In the genomic region with DNA sequence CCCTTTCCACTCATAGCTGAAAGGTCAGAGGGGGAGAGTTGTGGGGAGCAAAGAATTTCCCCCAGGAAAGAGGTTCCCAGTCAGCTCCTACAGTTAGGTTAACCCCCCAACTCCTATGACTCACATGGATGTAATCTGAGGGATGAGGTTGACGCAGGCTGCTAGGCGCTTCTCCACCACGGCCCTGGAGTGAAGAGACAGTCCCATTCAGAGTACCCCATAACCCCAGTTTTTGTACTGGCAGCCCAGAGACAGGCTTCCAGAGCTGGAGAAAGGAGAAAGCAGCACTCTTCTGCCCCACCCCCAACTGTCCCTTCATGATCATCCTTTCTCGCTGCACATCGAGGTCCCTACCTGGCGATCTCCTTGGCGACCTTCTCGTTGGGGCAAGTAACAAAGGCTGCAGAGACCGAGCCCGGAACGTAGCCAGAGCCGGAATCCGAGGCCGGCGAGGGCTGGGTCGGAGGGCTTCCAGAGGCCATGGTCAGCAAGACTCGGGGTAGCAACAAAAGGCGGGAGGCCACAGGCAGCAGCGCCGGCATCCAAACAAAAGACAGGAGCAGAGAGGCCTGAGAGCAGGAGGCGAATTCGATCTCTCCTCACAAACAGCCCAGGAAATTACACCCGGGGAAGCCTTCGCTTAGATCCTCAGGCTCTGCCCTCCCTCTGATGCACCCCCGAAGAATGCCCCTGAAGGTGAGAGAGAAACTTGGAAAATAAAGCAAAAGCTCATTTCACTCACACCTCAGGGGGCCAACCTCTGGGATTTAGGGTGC, we compare ENCODE assay signal across 6 cellular contexts. TPM values are rescaled to one million over a fixed set of nuclear protein-coding genes. Genes with fewer than 3 reads are reported as not detected.
DNase-seq lines count a peak whose midpoint lies in the region; ATAC-seq and TF ChIP-seq lines count a peak whose summit lies in the region.

No MANE protein-coding gene starts in this region.

- peaks cover 8% of the 10 kb centered on the region for H3K79me2 ChIP-seq in trophoblast cell (ENCODE audit: control insufficient read depth, insufficient read depth, low read length, poor library complexity)

- peak overlapping the region; percentile 99 for H2AFZ ChIP-seq in IMR-90 (replicated peaks; ENCODE audit: low read length, poor library complexity)
- peak overlapping the region; percentile 24 for H2AFZ ChIP-seq in trophoblast cell (ENCODE audit: insufficient read depth, low read length, poor library complexity)

- peak overlapping the region; percentile 97 for H2BK5ac ChIP-seq in IMR-90 (ENCODE audit: low read depth, low read length, poor library complexity, severe bottlenecking)
- H2BK5ac ChIP-seq in trophoblast cell (ENCODE audit: low read depth, low read length, poor library complexity), result peak overlapping the region; percentile 65

- H3K4ac ChIP-seq in IMR-90 (ENCODE audit: low read depth, low read length), result peak overlapping the region; percentile 98
- H3K4ac ChIP-seq in trophoblast cell (ENCODE audit: low read depth, low read length), result peak overlapping the region; percentile 90

- H3K27ac ChIP-seq in 22Rv1, result peak overlapping the region; percentile 88
- peak overlapping the region; percentile 98 for H3K27ac ChIP-seq in IMR-90 (ENCODE audit: insufficient read depth, low read length)
- peak overlapping the region; percentile 68 for H3K27ac ChIP-seq in trophoblast cell (ENCODE audit: low read depth, low read length)

- no peaks in the 10 kb centered on the region for H3K27me3 ChIP-seq in IMR-90 (ENCODE audit: control insufficient read depth, insufficient read depth, low read length)
- no peaks in the 10 kb centered on the region for H3K27me3 ChIP-seq in trophoblast cell (ENCODE audit: insufficient read depth, low read length)

- peak overlapping the region; percentile 77 for H2BK20ac ChIP-seq in IMR-90 (ENCODE audit: low read depth, low read length)

- in situ Hi-C loops in IMR-90 (cut with MboI; ENCODE audit: low sequenced_read_pairs), result no loop called here

- dilution Hi-C loops in IMR-90 (cut with HindIII; ENCODE audit: low sequenced_read_pairs, unreplicated experiment), result no loop called here

- peak overlapping the region; percentile 63 for H3K4me3 ChIP-seq in IMR-90 (ENCODE audit: insufficient read depth, low read depth, low read length)
- H3K4me3 ChIP-seq in trophoblast cell (ENCODE audit: low read depth, low read length), result peak overlapping the region; percentile 77

- H4K8ac ChIP-seq in IMR-90 (ENCODE audit: low read depth in 2 of 2, low read length in 2 of 2), result peak overlapping the region; percentile 71 to 98
- H4K8ac ChIP-seq in trophoblast cell (ENCODE audit: low read depth, low read length), result peak overlapping the region; percentile 86

- H4K5ac ChIP-seq in IMR-90 (ENCODE audit: low read depth, low read length), result peak overlapping the region; percentile 93

- H3K14ac ChIP-seq in IMR-90 (replicated peaks; ENCODE audit: low read depth, low read length) (peak overlapping the region; percentile 97), trophoblast cell (ENCODE audit: low read length) (peak overlapping the region; percentile 92)

- peak overlapping the region; percentile 79 for H4K12ac ChIP-seq in trophoblast cell (ENCODE audit: low read depth, low read length)

- peak overlapping the region; percentile 95 for H3K27ac Mint-ChIP-seq in dendritic cell treated with granulocyte-macrophage colony-stimulating factor and Interleukin-4, amounts not matched to agents 40 ng/mL and 50 ng/mL, for 4 days

- H3K4me1 Mint-ChIP-seq in dendritic cell treated with granulocyte-macrophage colony-stimulating factor and Interleukin-4, amounts not matched to agents 40 ng/mL and 50 ng/mL, for 4 days (ENCODE audit: low read depth), result peaks cover 60% of the 10 kb centered on the region

- H3K27me3 Mint-ChIP-seq in dendritic cell treated with granulocyte-macrophage colony-stimulating factor and Interleukin-4, amounts not matched to agents 40 ng/mL and 50 ng/mL, for 4 days, result peaks cover 14% of the 10 kb centered on the region

- no peak overlapping the region for H2BK12ac ChIP-seq in trophoblast cell (ENCODE audit: low read length)

- H3K9me3 Mint-ChIP-seq in dendritic cell treated with granulocyte-macrophage colony-stimulating factor and Interleukin-4, amounts not matched to agents 40 ng/mL and 50 ng/mL, for 4 days, result no peaks in the 10 kb centered on the region

- no peak for TF ChIP-seq RAD21 in IMR-90 (IDR thresholded peaks at IDR 0.05; ENCODE audit: low read length)

- TSS peak; percentile 98 for BruUV-seq in IMR-90 (replicated peaks; lab: Mats Ljungman, UMichigan)

- peak overlapping the region; percentile 89 for H3K4me3 Mint-ChIP-seq in dendritic cell treated with granulocyte-macrophage colony-stimulating factor and Interleukin-4, amounts not matched to agents 40 ng/mL and 50 ng/mL, for 4 days

- CTCF ChIA-PET in IMR-90 (lab: Yijun Ruan, JAX), result interaction anchor here (1.1 kb wide), 1 partner anchor 27 kb away, joined by 3 read pairs; no protein-coding TSS in a partner anchor

- 0% methylated on average over 13 of the region's 25 CpGs; no CpG with 5 or more reads in 1 of the 2 experiments for WGBS in IMR-90 (ENCODE audit: extremely low coverage in 2 of 2, insufficient read length in 1 of 2), 2 experiments
- no CpG with 5 or more reads among the region's 25 CpGs for WGBS in trophoblast cell (ENCODE audit: extremely low coverage, insufficient coverage, insufficient read length)

- H3K36me3 Mint-ChIP-seq in dendritic cell treated with granulocyte-macrophage colony-stimulating factor and Interleukin-4, amounts not matched to agents 40 ng/mL and 50 ng/mL, for 4 days (ENCODE audit: low read depth), result peaks cover 51% of the 10 kb centered on the region

- peak overlapping the region; percentile 99 for H3K56ac ChIP-seq in IMR-90 (ENCODE audit: extremely low read depth, insufficient read depth, low read length)

- ATAC-seq in IMR-90 (ENCODE audit: low read depth) (peak; percentile 33), HG02678 (IDR thresholded peaks at IDR 0.05; ENCODE audit: unreplicated experiment) (no peak)

- H3K9ac ChIP-seq in IMR-90 (ENCODE audit: low read depth, low read length), result peak overlapping the region; percentile 92
- peak overlapping the region; percentile 78 for H3K9ac ChIP-seq in trophoblast cell (ENCODE audit: low read length)

- peak overlapping the region; percentile 94 for H3K18ac ChIP-seq in IMR-90 (ENCODE audit: low read depth, low read length)
- H3K18ac ChIP-seq in trophoblast cell (ENCODE audit: low read length), result peak overlapping the region; percentile 87

- H3K9me1 ChIP-seq in IMR-90 (ENCODE audit: insufficient read depth, low read length), result peaks cover 9% of the 10 kb centered on the region

- DNase-seq in IMR-90 (peak; percentile 94), trophoblast cell (peak in 1 of 2 donors; percentile 57), AML-193 (lab: John Stamatoyannopoulos, UW) (no peak)

- TF ChIP-seq POLR2A in IMR-90 (IDR thresholded peaks at IDR 0.05; ENCODE audit: low read depth, low read length), result peak; percentile 91

- peaks cover 26 to 89% of the 10 kb centered on the region in 2 experiments for H3K79me1 ChIP-seq in IMR-90 (ENCODE audit: low read depth in 1 of 2, low read length in 2 of 2)
- H3K79me1 ChIP-seq in trophoblast cell (ENCODE audit: low read length), result peaks cover 17% of the 10 kb centered on the region

- peaks cover 19% of the 10 kb centered on the region for H4K20me1 ChIP-seq in IMR-90 (ENCODE audit: insufficient read depth, low read length)

- H3K4me1 ChIP-seq in IMR-90 (ENCODE audit: control insufficient read depth, insufficient read depth, low read length) (peaks cover 19% of the 10 kb centered on the region), trophoblast cell (ENCODE audit: control insufficient read depth in 1 of 2, insufficient read depth in 2 of 2, low read length in 2 of 2) (peaks cover 17 to 24% of the 10 kb centered on the region in 2 experiments)

- peak overlapping the region; percentile 98 for H3K4me2 ChIP-seq in IMR-90 (ENCODE audit: low read depth, low read length)
- H3K4me2 ChIP-seq in trophoblast cell (ENCODE audit: low read length), result peak overlapping the region; percentile 92

- peak overlapping the region; percentile 97 for H3K23ac ChIP-seq in IMR-90 (ENCODE audit: low read depth, low read length)
- H3K23ac ChIP-seq in trophoblast cell (ENCODE audit: low read length), result no peak overlapping the region

- POLR2A ChIA-PET in IMR-90 (lab: Charles Lee; ENCODE audit: unreplicated experiment), result no interaction called here

- H2BK120ac ChIP-seq in IMR-90 (ENCODE audit: low read depth, low read length) (peak overlapping the region; percentile 95), trophoblast cell (ENCODE audit: insufficient read depth, low read length, poor library complexity) (peak overlapping the region; percentile 20)

- TF ChIP-seq CTCF in 22Rv1 (IDR thresholded peaks at IDR 0.05) (no peak), IMR-90 (conservative IDR thresholded peaks at IDR 0.05; ENCODE audit: low read depth, low read length) (no peak)

- H3K9me3 ChIP-seq in IMR-90 (ENCODE audit: control insufficient read depth, insufficient read depth, low read length), result no peaks in the 10 kb centered on the region
- no peaks in the 10 kb centered on the region for H3K9me3 ChIP-seq in trophoblast cell (ENCODE audit: insufficient read depth, low read depth, low read length)

- H4K91ac ChIP-seq in IMR-90 (ENCODE audit: insufficient read depth, low read depth, low read length), result peak overlapping the region; percentile 96
- peak overlapping the region; percentile 89 for H4K91ac ChIP-seq in trophoblast cell (ENCODE audit: low read depth, low read length)

- peaks cover 38% of the 10 kb centered on the region for H3K36me3 ChIP-seq in IMR-90 (ENCODE audit: control insufficient read depth, insufficient read depth, low read length)
- H3K36me3 ChIP-seq in trophoblast cell (ENCODE audit: control insufficient read depth in 1 of 2, insufficient read depth in 2 of 2, low read length in 2 of 2), result peaks cover 36 to 40% of the 10 kb centered on the region in 2 experiments

- intact Hi-C loops in IMR-90 (cut with micrococcal nuclease), result loop anchor here (5.0 kb wide), 2 partner anchors 105 to 120 kb away; partner anchors contain the start of genes RGL2 and TAPBP
- intact Hi-C loops in dendritic cell treated with granulocyte-macrophage colony-stimulating factor and Interleukin-4, amounts not matched to agents 40 ng/mL and 50 ng/mL, for 4 days (cut with micrococcal nuclease), result loop anchor here (1.0 kb wide), 1 partner anchor 8 kb away; no protein-coding TSS in a partner anchor

- H2AK5ac ChIP-seq in IMR-90 (ENCODE audit: low read depth, low read length) (peak overlapping the region; percentile 99), trophoblast cell (ENCODE audit: low read length) (peak overlapping the region; percentile 97)

- H2AK9ac ChIP-seq in IMR-90 (replicated peaks; ENCODE audit: low read depth, low read length, poor library complexity), result peak overlapping the region; percentile 100

- peak overlapping the region; percentile 84; the same call in 2 of the 3 replicates for H2BK15ac ChIP-seq in IMR-90 (ENCODE audit: low read depth, low read length)

RNA-seq across cellular contexts. Expression of gene CUTA, which starts 0.6 kb away (rescaled TPM):
- 122 and 136 TPM in 2 replicates for total RNA-seq in IMR-90 (2012; rRNA removed)
- polyA plus RNA-seq in IMR-90 (2012; rRNA removed), result 427 and 483 TPM in 2 replicates
- 545 and 1,404 TPM in 2 replicates for polyA plus RNA-seq in IMR-90 (2012; cell fraction: cytosol; rRNA removed)
- polyA plus RNA-seq in IMR-90 (2012; cell fraction: nucleus; rRNA removed; ENCODE audit: low replicate concordance), result 266 and 336 TPM in 2 replicates
- 201 and 213 TPM in 2 replicates for polyA plus RNA-seq in trophoblast cell (2013)

RNA-seq across cellular contexts. Expression of gene SYNGAP1, which starts 2.5 kb away (rescaled TPM):
- total RNA-seq in IMR-90 (2012; rRNA removed), result 1.4 TPM in 2 replicates
- polyA plus RNA-seq in IMR-90 (2012; rRNA removed), result 15.3 and 17.0 TPM in 2 replicates
- polyA plus RNA-seq in IMR-90 (2012; cell fraction: cytosol; rRNA removed), result 5.6 and 6.5 TPM in 2 replicates
- polyA plus RNA-seq in IMR-90 (2012; cell fraction: nucleus; rRNA removed; ENCODE audit: low replicate concordance), result 70.0 and 83.5 TPM in 2 replicates
- polyA plus RNA-seq in trophoblast cell (2013), result 11.3 and 23.2 TPM in 2 replicates

RNA-seq across cellular contexts. Expression of gene PHF1, which starts 6.5 kb away (rescaled TPM):
- 9.0 and 12.2 TPM in 2 replicates for total RNA-seq in IMR-90 (2012; rRNA removed)
- 47.2 and 50.8 TPM in 2 replicates for polyA plus RNA-seq in IMR-90 (2012; rRNA removed)
- polyA plus RNA-seq in IMR-90 (2012; cell fraction: cytosol; rRNA removed), result 36.6 and 48.3 TPM in 2 replicates
- 270 and 345 TPM in 2 replicates for polyA plus RNA-seq in IMR-90 (2012; cell fraction: nucleus; rRNA removed; ENCODE audit: low replicate concordance)
- 42.6 and 42.7 TPM in 2 replicates for polyA plus RNA-seq in trophoblast cell (2013)

RNA-seq across cellular contexts. Expression of gene KIFC1, which starts 25.7 kb away (rescaled TPM):
- 33.9 and 35.3 TPM in 2 replicates for total RNA-seq in IMR-90 (2012; rRNA removed)
- 40.6 and 41.9 TPM in 2 replicates for polyA plus RNA-seq in IMR-90 (2012; rRNA removed)
- polyA plus RNA-seq in IMR-90 (2012; cell fraction: cytosol; rRNA removed), result 20.3 and 20.6 TPM in 2 replicates
- polyA plus RNA-seq in IMR-90 (2012; cell fraction: nucleus; rRNA removed; ENCODE audit: low replicate concordance), result 33.6 and 50.3 TPM in 2 replicates
- 66.1 and 66.6 TPM in 2 replicates for polyA plus RNA-seq in trophoblast cell (2013)

RNA-seq across cellular contexts. Expression of gene ZBTB9, which starts 37.1 kb away (rescaled TPM):
- total RNA-seq in IMR-90 (2012; rRNA removed), result 5.4 and 5.6 TPM in 2 replicates
- polyA plus RNA-seq in IMR-90 (2012; rRNA removed), result 4.7 and 5.9 TPM in 2 replicates
- 1.8 and 2.2 TPM in 2 replicates for polyA plus RNA-seq in IMR-90 (2012; cell fraction: cytosol; rRNA removed)
- 17.5 TPM in 2 replicates for polyA plus RNA-seq in IMR-90 (2012; cell fraction: nucleus; rRNA removed; ENCODE audit: low replicate concordance)
- 5.7 and 6.1 TPM in 2 replicates for polyA plus RNA-seq in trophoblast cell (2013)
